8 cellular contexts compared by ENCODE assay signal in the genomic region with DNA sequence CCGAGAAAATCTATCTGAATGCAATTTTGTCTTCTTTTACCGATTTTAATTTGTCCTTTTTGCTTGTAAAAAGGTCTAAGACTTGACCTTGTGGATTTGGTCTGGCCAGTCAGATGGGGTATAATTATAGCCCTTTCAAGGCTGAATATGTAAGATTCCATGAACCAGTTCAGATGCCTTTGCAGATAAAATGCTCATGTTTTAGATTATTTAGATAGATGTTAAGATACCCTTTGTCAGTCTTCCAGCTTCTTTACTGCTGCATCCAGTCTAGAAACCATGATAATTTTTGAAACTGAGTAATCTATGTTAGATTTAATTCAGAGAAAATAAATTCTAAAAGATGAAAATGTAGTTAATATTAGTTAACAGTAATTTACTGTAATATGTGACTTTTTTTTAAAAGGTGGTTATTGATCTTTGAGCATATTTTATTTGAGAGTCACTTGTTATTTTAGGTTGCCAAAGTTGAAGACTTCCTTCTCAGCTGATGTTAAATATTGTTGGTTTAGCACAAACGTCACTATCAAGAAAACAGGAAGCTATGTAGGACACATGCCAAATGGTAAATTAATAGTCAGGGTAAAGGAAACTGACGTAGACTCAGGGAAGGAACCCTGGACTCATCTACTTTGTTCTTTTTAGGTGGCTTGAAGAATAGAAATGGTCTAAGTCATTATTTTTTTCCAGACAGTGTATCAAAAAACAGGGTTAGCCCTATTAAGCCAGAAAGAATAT. TPM values are rescaled to one million over a fixed set of nuclear protein-coding genes. Genes with fewer than 3 reads are reported as not detected.
DNase-seq lines count a peak whose midpoint lies in the region; ATAC-seq and TF ChIP-seq lines count a peak whose summit lies in the region.

No MANE protein-coding gene starts in this region.

- peaks cover 14% of the 10 kb centered on the region for H3K4me1 Mint-ChIP-seq in CD14-positive monocyte

- no peaks in the 10 kb centered on the region for H3K36me3 ChIP-seq in duodenal mucosa (ENCODE audit: control insufficient read depth in 1 of 2, insufficient read depth in 2 of 2, low read length in 2 of 2)

- no peaks in the 10 kb centered on the region for H3K9me3 Mint-ChIP-seq in CD14-positive monocyte

- peaks cover 0 to 2% (median 0%) of the 10 kb centered on the region in 3 donors for H3K27me3 Mint-ChIP-seq in CD14-positive monocyte (ENCODE audit: low read depth in 3 of 3)

- no peak for ATAC-seq in GM21786 (IDR thresholded peaks at IDR 0.05; ENCODE audit: unreplicated experiment)

- intact Hi-C loops in CD14-positive monocyte (cut with micrococcal nuclease), result no loop called here
- intact Hi-C loops in posterior cingulate gyrus (cut with DNase I), result no loop called here

- no peak overlapping the region for H3K4me3 Mint-ChIP-seq in CD14-positive monocyte

- H3K27ac Mint-ChIP-seq in CD14-positive monocyte, result peak overlapping the region; percentile 58 to 88 (median 86)

- no peak for DNase-seq in CD14-positive monocyte (ENCODE audit: low spot score)
- DNase-seq in NCI-H69 (lab: John Stamatoyannopoulos, UW), result peak; percentile 2
- DNase-seq in myocyte (ENCODE audit: low read depth), result peak; percentile 8
- DNase-seq in AG08395 (ENCODE audit: low spot score), result no peak
- DNase-seq in posterior cingulate gyrus, result no peak
- DNase-seq in NCI-H1930 (lab: John Stamatoyannopoulos, UW), result no peak

- peaks cover 8 to 16% of the 10 kb centered on the region in 2 donors for H3K36me3 Mint-ChIP-seq in CD14-positive monocyte

- H3K27ac ChIP-seq in duodenal mucosa (ENCODE audit: low read depth, low read length), result peak overlapping the region; percentile 30

- H3K4me1 ChIP-seq in duodenal mucosa (ENCODE audit: control insufficient read depth in 1 of 2, insufficient read depth in 2 of 2, low read length in 2 of 2), result peaks cover 31 to 35% of the 10 kb centered on the region in 2 donors

- H3K9me3 ChIP-seq in duodenal mucosa (ENCODE audit: control insufficient read depth in 1 of 2, low read length in 2 of 2), result no peaks in the 10 kb centered on the region

- H3K4me3 ChIP-seq in duodenal mucosa (ENCODE audit: low read depth in 1 of 2, low read length in 2 of 2), result no peak overlapping the region

- no peak overlapping the region for H3K9ac ChIP-seq in duodenal mucosa (ENCODE audit: low read depth in 1 of 2, low read length in 2 of 2)

- no peaks in the 10 kb centered on the region for H3K27me3 ChIP-seq in duodenal mucosa (ENCODE audit: control insufficient read depth in 1 of 2, insufficient read depth in 2 of 2, low read length in 2 of 2)

- no peak for TF ChIP-seq CTCF in CD14-positive monocyte (IDR thresholded peaks at IDR 0.05)

RNA-seq across cellular contexts. Expression of gene BABAM2, which starts 29.8 kb away (rescaled TPM):
- polyA plus RNA-seq in CD14-positive monocyte, result 10 to 100 TPM; 49.3 to 52.8 TPM
- total RNA-seq in myocyte, result 34.6 and 46.2 TPM in 2 replicates
- 41.0 TPM for polyA plus RNA-seq in myocyte (2012)

RNA-seq across cellular contexts. Expression of gene RBKS, which starts 30.1 kb away (rescaled TPM):
- 1 to 10 TPM; 3.9 to 4.3 TPM for polyA plus RNA-seq in CD14-positive monocyte
- total RNA-seq in myocyte, result 1.5 and 2.0 TPM in 2 replicates
- polyA plus RNA-seq in myocyte (2012), result 1.9 TPM

Comparison
In these comparisons a context has a peak if more than half of its experiments do, and no peak if none do; other contexts are left out.
1. DNase-seq: peak in NCI-H69 (single experiment) and myocyte (single experiment); none in CD14-positive monocyte (single experiment), AG08395 (single experiment), posterior cingulate gyrus (0 of 10) and NCI-H1930 (0 of 2).